In genomic region chr13:109273326-109273751, GRCh38 we compare ENCODE assay signal across 17 cellular contexts.
DNase-seq lines count a peak whose midpoint lies in the region; ATAC-seq, FAIRE-seq and TF ChIP-seq lines count a peak whose summit lies in the region.
"Had no signal": no experiment of that assay in that cellular context is flagged by ENCODE, and none has a peak within 500 bp of the region (broad histone marks: within the 10 kb centered on the region; RNA-seq: fewer than 3 reads in every experiment).

No MANE protein-coding gene starts in this region.

- H3K18ac ChIP-seq in H1 (ENCODE audit: extremely low read depth, low read length) = no peak overlapping the region

- no peak for TF ChIP-seq POLR2A in H1 (IDR thresholded peaks at IDR 0.05; ENCODE audit: control extremely low read depth in 1 of 2, low read depth in 2 of 2, low read length in 2 of 2)

- no peak overlapping the region for H2AFZ ChIP-seq in H1 (ENCODE audit: low read length)

- no peak overlapping the region for H4K5ac ChIP-seq in H1 (ENCODE audit: insufficient read length, low read depth, low read length)

- no peak for TF ChIP-seq CTCF in H1 (IDR thresholded peaks at IDR 0.05; ENCODE audit: control extremely low read depth in 1 of 3, insufficient read depth in 1 of 3, low read depth in 1 of 3, low read length in 3 of 3)

- H2BK120ac ChIP-seq in H1 (replicated peaks; ENCODE audit: low read depth, low read length) = no peak overlapping the region

- no peaks in the 10 kb centered on the region for H3K23me2 ChIP-seq in H1 (ENCODE audit: low read depth, low read length)

- no peak overlapping the region for H2BK15ac ChIP-seq in H1 (ENCODE audit: low read length)

- no peak overlapping the region for H2AK5ac ChIP-seq in H1 (ENCODE audit: low read depth, low read length)

- H2BK5ac ChIP-seq in H1 (ENCODE audit: low read depth, low read length) = no peak overlapping the region

- no peaks in the 10 kb centered on the region for H3K36me3 Mint-ChIP-seq in stimulated activated effector memory CD8-positive, alpha-beta T cell treated with anti-CD3 and anti-CD28 coated beads, Interleukin-12 subunit alpha, Interleukin-12 subunit beta, amount 100 ng/mL, for 72 hours
- H3K36me3 Mint-ChIP-seq: brain, mesothelial cell of epicardium had no signal

- no peak overlapping the region for H3K4ac ChIP-seq in H1 (replicated peaks; ENCODE audit: insufficient read length, low read depth, low read length)

- no peaks in the 10 kb centered on the region for H3K4me1 Mint-ChIP-seq in stimulated activated effector memory CD8-positive, alpha-beta T cell treated with anti-CD3 and anti-CD28 coated beads, Interleukin-12 subunit alpha, Interleukin-12 subunit beta, amount 100 ng/mL, for 72 hours
- H3K4me1 Mint-ChIP-seq: activated CD4-positive, alpha-beta T cell treated with anti-CD3 and anti-CD28 coated beads, Interleukin-2, amount 10 ng/mL, durations not matched to agents 7 days and 5 days; T-helper 17 cell had no signal

- TF ChIP-seq EP300 in H1 (IDR thresholded peaks at IDR 0.05; ENCODE audit: borderline replicate concordance in 1 of 2, low read depth in 2 of 2, low read length in 2 of 2) = no peak

- H3K4me3 Mint-ChIP-seq in stimulated activated effector memory CD8-positive, alpha-beta T cell treated with anti-CD3 and anti-CD28 coated beads, Interleukin-12 subunit alpha, Interleukin-12 subunit beta, amount 100 ng/mL, for 72 hours = no peak overlapping the region
- H3K4me3 Mint-ChIP-seq: activated CD4-positive, alpha-beta T cell treated with anti-CD3 and anti-CD28 coated beads, Interleukin-2, amount 10 ng/mL, durations not matched to agents 7 days and 5 days; activated T-cell treated with anti-CD3 and anti-CD28 coated beads, Interleukin-2, amount 50 U/mL, for 72 hours; brain; mesothelial cell of epicardium; T-helper 17 cell had no signal

- no peaks in the 10 kb centered on the region for H3K79me2 ChIP-seq in H1 (ENCODE audit: control insufficient read depth in 1 of 2, insufficient read depth in 2 of 2, low read length in 2 of 2)

- no peaks in the 10 kb centered on the region for H4K20me1 ChIP-seq in BLaER1 treated with 17β-estradiol and CSF1 and Interleukin-3, amounts not matched to agents 10 nM and 100 nM
- H4K20me1 ChIP-seq in H1 (replicated peaks in 1 of 2; ENCODE audit: control insufficient read depth in 1 of 2, insufficient read depth in 2 of 2, low read length in 2 of 2) = no peaks in the 10 kb centered on the region

- DNase-seq in LoVo (ENCODE audit: low spot score) (peak; percentile 49), H1 (ENCODE audit: low read depth in 1 of 2, low spot score in 2 of 2) (no peak), D341Med (ENCODE audit: low spot score) (no peak), globus pallidus (ENCODE audit: low spot score) (no peak)
- DNase-seq in stimulated activated effector memory CD8-positive, alpha-beta T cell treated with anti-CD3 and anti-CD28 coated beads, Interleukin-12 subunit alpha, Interleukin-12 subunit beta, amount 100 ng/mL, for 72 hours (ENCODE audit: low spot score in 2 of 2) = no peak
- DNase-seq: activated CD4-positive, alpha-beta T cell treated with anti-CD3 and anti-CD28 coated beads, Interleukin-2, amount 10 ng/mL, durations not matched to agents 7 days and 5 days; activated T-cell treated with anti-CD3 and anti-CD28 coated beads, Interleukin-2, amount 50 U/mL, for 72 hours; DMS79; stimulated activated CD8-positive, alpha-beta memory T cell treated with anti-CD3 and anti-CD28 coated beads, Interleukin-4, amount 100 ng/mL, for 48 hours; T-helper 17 cell had no signal

- H2BK20ac ChIP-seq in H1 (ENCODE audit: low read length) = no peak overlapping the region

- TF ChIP-seq RAD21 in H1 (IDR thresholded peaks at IDR 0.05 in 1 of 2, conservative IDR thresholded peaks at IDR 0.05 in 1 of 2; ENCODE audit: low read depth in 2 of 2, low read length in 2 of 2) = no peak

- H3K4me3 ChIP-seq in BLaER1 treated with 17β-estradiol and CSF1 and Interleukin-3, amounts not matched to agents 10 nM and 100 nM = no peak overlapping the region
- peak overlapping the region in 1 of 4 experiments; percentile 6; a peak in 1 of 8 replicates for H3K4me3 ChIP-seq in H1 (ENCODE audit: extremely low read depth in 1 of 4, insufficient read depth in 2 of 4, low read depth in 3 of 4, low read length in 4 of 4)
- H3K4me3 ChIP-seq in mesodermal cell (ENCODE audit: extremely low read depth, insufficient read depth, low read length, poor library complexity, severe bottlenecking) = no peak overlapping the region
- H3K4me3 ChIP-seq: vagina had no signal

- no peak for ATAC-seq in stimulated activated effector memory CD8-positive, alpha-beta T cell treated with anti-CD3 and anti-CD28 coated beads, Interleukin-12 subunit alpha, Interleukin-12 subunit beta, amount 100 ng/mL, for 72 hours
- no peak for ATAC-seq in HG03159 (IDR thresholded peaks at IDR 0.05; ENCODE audit: unreplicated experiment)
- ATAC-seq: activated T-cell treated with anti-CD3 and anti-CD28 coated beads, Interleukin-2, amount 50 U/mL, for 72 hours; T-helper 17 cell had no signal

- no peak overlapping the region for H3K14ac ChIP-seq in H1 (ENCODE audit: insufficient read length)

- peak overlapping the region; percentile 29 for H4K91ac ChIP-seq in H1 (replicated peaks; ENCODE audit: insufficient read length, low read length)

- H3K23ac ChIP-seq in H1 (ENCODE audit: insufficient read length) = no peak overlapping the region

- CTCF ChIA-PET in H1 (lab: Charles Lee; ENCODE audit: partially characterized antibody) = interaction anchor here (0.6 kb wide), 1 partner anchor 57 kb away, joined by 4 read pairs; no protein-coding TSS in a partner anchor

- no peaks in the 10 kb centered on the region for H3K79me1 ChIP-seq in H1 (ENCODE audit: low read depth, low read length)

- H2BK12ac ChIP-seq in H1 (ENCODE audit: low read depth, low read length) = no peak overlapping the region

- H3K36me3 ChIP-seq in BLaER1 treated with 17β-estradiol and CSF1 and Interleukin-3, amounts not matched to agents 10 nM and 100 nM = no peaks in the 10 kb centered on the region
- H3K36me3 ChIP-seq in H1 (ENCODE audit: control insufficient read depth in 2 of 4, insufficient read depth in 4 of 4, low read length in 3 of 4) (peaks cover 0 to 2% (median 0%) of the 10 kb centered on the region in 4 experiments; a peak in 1 of 8 replicates), mesodermal cell (ENCODE audit: control insufficient read depth, insufficient read depth, low read length) (no peaks in the 10 kb centered on the region)
- H3K36me3 ChIP-seq: vagina had no signal

- H3K4me1 ChIP-seq in BLaER1 treated with 17β-estradiol and CSF1 and Interleukin-3, amounts not matched to agents 10 nM and 100 nM = peaks cover 0 to 27% (median 22%) of the 10 kb centered on the region in 10 experiments; a peak in 12 of 20 replicates
- H3K4me1 ChIP-seq in H1 (replicated peaks in 1 of 4; ENCODE audit: control insufficient read depth in 3 of 4, insufficient read depth in 4 of 4, low read length in 3 of 4) (peaks cover 1 to 9% (median 7%) of the 10 kb centered on the region in 4 experiments; a peak in 5 of 7 replicates), mesodermal cell (ENCODE audit: control insufficient read depth, insufficient read depth, low read length, poor library complexity, severe bottlenecking) (peaks cover 35% of the 10 kb centered on the region)
- H3K4me1 ChIP-seq: vagina had no signal

- FAIRE-seq in H1 (lab: Jason Lieb, UNC) = no peak
- FAIRE-seq: GM12891 had no signal

- H3K56ac ChIP-seq in H1 (replicated peaks; ENCODE audit: insufficient read length, low read depth, low read length) = no peak overlapping the region

- no peaks in the 10 kb centered on the region for H3K27me3 ChIP-seq in BLaER1 treated with 17β-estradiol and CSF1 and Interleukin-3, amounts not matched to agents 10 nM and 100 nM
- no peaks in the 10 kb centered on the region for H3K27me3 ChIP-seq in H1 (replicated peaks in 1 of 4; ENCODE audit: control insufficient read depth in 3 of 4, extremely low read depth in 1 of 4, insufficient read depth in 3 of 4, low read length in 3 of 4)
- H3K27me3 ChIP-seq: vagina had no signal

- H3K27ac Mint-ChIP-seq in stimulated activated effector memory CD8-positive, alpha-beta T cell treated with anti-CD3 and anti-CD28 coated beads, Interleukin-12 subunit alpha, Interleukin-12 subunit beta, amount 100 ng/mL, for 72 hours = no peak overlapping the region
- H3K27ac Mint-ChIP-seq: activated CD4-positive, alpha-beta T cell treated with anti-CD3 and anti-CD28 coated beads, Interleukin-2, amount 10 ng/mL, durations not matched to agents 7 days and 5 days; activated T-cell treated with anti-CD3 and anti-CD28 coated beads, Interleukin-2, amount 50 U/mL, for 72 hours; brain; T-helper 17 cell had no signal

- no peak overlapping the region for H3K9ac ChIP-seq in BLaER1 treated with 17β-estradiol and CSF1 and Interleukin-3, amounts not matched to agents 10 nM and 100 nM
- no peak overlapping the region for H3K9ac ChIP-seq in H1 (replicated peaks in 1 of 4; ENCODE audit: extremely low read depth in 1 of 4, low read depth in 3 of 4, low read length in 3 of 4)

- H3K9me3 Mint-ChIP-seq in stimulated activated effector memory CD8-positive, alpha-beta T cell treated with anti-CD3 and anti-CD28 coated beads, Interleukin-12 subunit alpha, Interleukin-12 subunit beta, amount 100 ng/mL, for 72 hours = peaks cover 14% of the 10 kb centered on the region
- H3K9me3 Mint-ChIP-seq: activated CD4-positive, alpha-beta T cell treated with anti-CD3 and anti-CD28 coated beads, Interleukin-2, amount 10 ng/mL, durations not matched to agents 7 days and 5 days; activated T-cell treated with anti-CD3 and anti-CD28 coated beads, Interleukin-2, amount 50 U/mL, for 72 hours; mesothelial cell of epicardium had no signal

- no peaks in the 10 kb centered on the region; a peak in 1 of 22 replicates for H3K9me3 ChIP-seq in BLaER1 treated with 17β-estradiol and CSF1 and Interleukin-3, amounts not matched to agents 10 nM and 100 nM (replicated peaks in 1 of 11)
- H3K9me3 ChIP-seq in H1 (ENCODE audit: insufficient read depth in 2 of 2, low read depth in 1 of 2, low read length in 1 of 2) = no peaks in the 10 kb centered on the region
- H3K9me3 ChIP-seq in mesodermal cell (ENCODE audit: control insufficient read depth, low read length) = no peaks in the 10 kb centered on the region
- H3K9me3 ChIP-seq: vagina had no signal

- POLR2A ChIA-PET in H1 (lab: Charles Lee; ENCODE audit: partially characterized antibody) = no interaction called here

- H3K4me2 ChIP-seq in BLaER1 treated with 17β-estradiol and CSF1 and Interleukin-3, amounts not matched to agents 10 nM and 100 nM = peak overlapping the region in 6 of 11 experiments; percentile 8 to 58 (median 35); a peak in 8 of 22 replicates
- H3K4me2 ChIP-seq in H1 (ENCODE audit: insufficient read depth in 1 of 2, low read depth in 2 of 2, low read length in 2 of 2) = no peak overlapping the region

- H3K27ac ChIP-seq in BLaER1 treated with 17β-estradiol and CSF1 and Interleukin-3, amounts not matched to agents 10 nM and 100 nM = no peak overlapping the region
- H3K27ac ChIP-seq in H1 (ENCODE audit: low read depth, low read length) (no peak overlapping the region), mesodermal cell (ENCODE audit: low read depth, low read length, severe bottlenecking) (peak overlapping the region; percentile 66)
- H3K27ac ChIP-seq: vagina had no signal

- WGBS in H1 (ENCODE audit: extremely low coverage in 1 of 2, insufficient coverage in 1 of 2, insufficient read length in 1 of 2, insufficient replicate concordance in 2 of 2, low coverage in 1 of 2, low lambda C conversion rate in 2 of 2, missing lambda C conversion rate in 1 of 2), 2 experiments = 88% methylated on average over 3 of the region's 3 CpGs; no CpG with 5 or more reads in 1 of the 2 experiments
- 60 to 80% methylated on average over 1 to 2 of the region's 3 CpGs for WGBS in mesodermal cell (ENCODE audit: insufficient coverage in 2 of 2), 2 experiments

- H4K8ac ChIP-seq in H1 (ENCODE audit: extremely low read depth, insufficient read depth, low read length) = no peak overlapping the region

Comparison
In these comparisons a context has a peak if more than half of its experiments do, and no peak if none do; other contexts are left out.
1. H3K4me2 ChIP-seq: peak in BLaER1 treated with 17β-estradiol and CSF1 and Interleukin-3, amounts not matched to agents 10 nM and 100 nM (6 of 11); none in H1 (0 of 2).